In the genomic region with DNA sequence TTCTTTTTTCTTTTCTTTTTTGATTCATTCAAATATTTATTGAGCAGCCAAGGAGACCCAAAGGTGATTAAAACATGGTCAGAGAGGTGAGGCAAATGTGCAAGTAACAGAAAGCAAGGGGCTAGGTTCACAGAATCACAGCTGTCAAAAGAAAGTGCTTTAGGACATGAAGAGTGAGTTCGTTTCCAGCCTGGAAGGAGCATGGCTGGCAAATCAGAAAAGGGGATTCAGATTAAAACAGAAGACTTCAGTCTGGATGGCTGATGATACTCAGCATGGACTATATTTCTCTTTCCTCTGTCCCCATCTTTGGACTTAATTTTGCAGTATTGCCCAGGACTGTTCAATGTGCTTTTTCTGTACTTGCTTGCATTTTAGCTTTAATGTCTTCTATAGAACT, we compare ENCODE assay signal across 18 cellular contexts.
DNase-seq lines count a peak whose midpoint lies in the region; ATAC-seq, FAIRE-seq and TF ChIP-seq lines count a peak whose summit lies in the region.
"Had no signal": no experiment of that assay in that cellular context is flagged by ENCODE, and none has a peak within 500 bp of the region (broad histone marks: within the 10 kb centered on the region; RNA-seq: fewer than 3 reads in every experiment).

No MANE protein-coding gene starts in this region.

- intact Hi-C loops in esophagus muscularis mucosa (cut with DNase I) (no loop called here), pancreas (cut with DNase I) (no loop called here)

- no peak for TF ChIP-seq POLR2A in esophagus muscularis mucosa (IDR thresholded peaks at IDR 0.05; ENCODE audit: low read depth)

- H2AK5ac ChIP-seq in H9 (ENCODE audit: insufficient read length, low read length) (no peak overlapping the region), neuronal stem cell (ENCODE audit: low read depth, low read length) (no peak overlapping the region)

- H3K27ac ChIP-seq in H9 (ENCODE audit: insufficient read length, low read depth, low read length) (no peak overlapping the region), RWPE2 (ENCODE audit: poor library complexity, severe bottlenecking) (peak overlapping the region; percentile 58), esophagus muscularis mucosa (replicated peaks in 1 of 4) (no peak overlapping the region), thoracic aorta (peak overlapping the region; percentile 28 to 30), neuronal stem cell (replicated peaks; ENCODE audit: low read length) (no peak overlapping the region), pancreas (no peak overlapping the region)
- H3K27ac ChIP-seq: BLaER1 had no signal

- no peaks in the 10 kb centered on the region for H4K20me1 ChIP-seq in H9 (ENCODE audit: control insufficient read depth, insufficient read depth, insufficient read length)
- H4K20me1 ChIP-seq: BLaER1 had no signal

- H2BK15ac ChIP-seq in H9 (ENCODE audit: low read depth, low read length) = 0 out of 2 replicates have a peak overlapping the region, but pooled peaks have one; percentile 37
- no peak overlapping the region for H2BK15ac ChIP-seq in neuronal stem cell (ENCODE audit: low read length)

- H3K14ac ChIP-seq in H9 (ENCODE audit: insufficient read depth, low read length) = no peak overlapping the region
- H3K14ac ChIP-seq in neuronal stem cell (ENCODE audit: low read length) = no peak overlapping the region

- H3K18ac ChIP-seq in H9 (ENCODE audit: insufficient read length, low read depth, low read length) (no peak overlapping the region), neuronal stem cell (ENCODE audit: low read length) (no peak overlapping the region)

- H3K4ac ChIP-seq in H9 (ENCODE audit: low read depth, low read length) (no peak overlapping the region), neuronal stem cell (ENCODE audit: low read length) (no peak overlapping the region)

- H2AFZ ChIP-seq in H9 (ENCODE audit: low read length) = no peak overlapping the region
- no peak overlapping the region for H2AFZ ChIP-seq in neuronal stem cell (ENCODE audit: low read length)

- H3K36me3 Mint-ChIP-seq in H9 (ENCODE audit: insufficient read depth in 1 of 3, low read depth in 3 of 3) = peaks cover 0 to 10% (median 3%) of the 10 kb centered on the region in 3 experiments; a peak in 4 of 7 replicates
- H3K36me3 Mint-ChIP-seq: CD14-positive monocyte had no signal

- H3K4me2 ChIP-seq in H9 (ENCODE audit: insufficient read depth, insufficient read length, low read length) (no peak overlapping the region), neuronal stem cell (ENCODE audit: insufficient read depth, low read length, poor library complexity, severe bottlenecking) (no peak overlapping the region)
- H3K4me2 ChIP-seq: BLaER1 had no signal

- H3K23ac ChIP-seq in H9 (ENCODE audit: insufficient read length, low read depth, low read length) (no peak overlapping the region), neuronal stem cell (ENCODE audit: low read depth, low read length, poor library complexity) (no peak overlapping the region)

- H2BK120ac ChIP-seq in H9 (ENCODE audit: low read depth, low read length, poor library complexity, severe bottlenecking) = no peak overlapping the region
- no peak overlapping the region for H2BK120ac ChIP-seq in neuronal stem cell (ENCODE audit: low read depth, low read length)

- H4K8ac ChIP-seq in H9 (replicated peaks; ENCODE audit: insufficient read length, low read depth, low read length) (no peak overlapping the region), neuronal stem cell (ENCODE audit: low read depth, low read length) (no peak overlapping the region)

- no peak overlapping the region for H2BK20ac ChIP-seq in H9 (ENCODE audit: low read depth, low read length, poor library complexity, severe bottlenecking)

- no peaks in the 10 kb centered on the region for H3K23me2 ChIP-seq in H9 (ENCODE audit: insufficient read length, low read depth, low read length, poor library complexity, severe bottlenecking)

- no peak overlapping the region for H4K91ac ChIP-seq in H9 (ENCODE audit: insufficient read length, low read depth, low read length)
- H4K91ac ChIP-seq in neuronal stem cell (ENCODE audit: low read depth, low read length, poor library complexity) = no peak overlapping the region

- H3T11ph ChIP-seq in H9 (ENCODE audit: low read length) = no peak overlapping the region

- H3K36me3 ChIP-seq in RWPE2 (ENCODE audit: low read depth) (no peaks in the 10 kb centered on the region), esophagus muscularis mucosa (no peaks in the 10 kb centered on the region), thoracic aorta (no peaks in the 10 kb centered on the region), neuronal stem cell (replicated peaks in 1 of 2; ENCODE audit: control insufficient read depth in 2 of 2, insufficient read depth in 2 of 2, low read length in 2 of 2) (no peaks in the 10 kb centered on the region), pancreas (no peaks in the 10 kb centered on the region)
- H3K36me3 ChIP-seq: BLaER1 had no signal

- H3K27me3 ChIP-seq in H9 (ENCODE audit: insufficient read depth, low read length) (no peaks in the 10 kb centered on the region), RWPE2 (ENCODE audit: insufficient read depth, poor library complexity, severe bottlenecking) (no peaks in the 10 kb centered on the region), esophagus muscularis mucosa (no peaks in the 10 kb centered on the region), thoracic aorta (replicated peaks; ENCODE audit: insufficient read depth) (no peaks in the 10 kb centered on the region), neuronal stem cell (ENCODE audit: control insufficient read depth in 3 of 3, insufficient read depth in 3 of 3, low read depth in 1 of 3, low read length in 3 of 3) (no peaks in the 10 kb centered on the region), pancreas (no peaks in the 10 kb centered on the region)
- H3K27me3 ChIP-seq: BLaER1 had no signal

- H3K79me1 ChIP-seq in H9 (ENCODE audit: insufficient read depth, low read depth, low read length, poor library complexity, severe bottlenecking) (no peaks in the 10 kb centered on the region), neuronal stem cell (ENCODE audit: low read depth, low read length) (no peaks in the 10 kb centered on the region)

- no peaks in the 10 kb centered on the region for H3K27me3 Mint-ChIP-seq in H9 (ENCODE audit: low read depth)

- no peak for FAIRE-seq in pancreas (lab: Jason Lieb, UNC)
- FAIRE-seq: HTR-8/SVneo had no signal

- DNase-seq in H9 (no peak), RWPE2 (ENCODE audit: low spot score) (no peak), esophagus muscularis mucosa (ENCODE audit: extremely low spot score) (peak; percentile 31), thoracic aorta (ENCODE audit: low spot score) (no peak), neuronal stem cell (ENCODE audit: low spot score) (no peak), pancreas (no peak)
- no peak for DNase-seq in activated CD8-positive, alpha-beta memory T cell treated with anti-CD3 and anti-CD28 coated beads, Interleukin-2, amount 50 U/mL, for 48 hours
- DNase-seq: 8988T, DMS79 treated with DMSO at 0.1 percent for 48 hours, GF-D8, HCEC 1CT, HFFc6, IMR-90 had no signal

- no peaks in the 10 kb centered on the region for H3K9me3 ChIP-seq in H9 (ENCODE audit: control insufficient read depth, low read depth, low read length)
- no peaks in the 10 kb centered on the region for H3K9me3 ChIP-seq in RWPE2 (ENCODE audit: severe bottlenecking)
- no peaks in the 10 kb centered on the region for H3K9me3 ChIP-seq in esophagus muscularis mucosa
- no peaks in the 10 kb centered on the region for H3K9me3 ChIP-seq in thoracic aorta
- no peaks in the 10 kb centered on the region for H3K9me3 ChIP-seq in neuronal stem cell (replicated peaks in 1 of 2; ENCODE audit: control insufficient read depth in 2 of 2, insufficient read depth in 1 of 2, low read depth in 1 of 2, low read length in 2 of 2)
- H3K9me3 ChIP-seq in pancreas = no peaks in the 10 kb centered on the region
- H3K9me3 ChIP-seq: BLaER1 had no signal

- no peak overlapping the region for H3K56ac ChIP-seq in H9 (ENCODE audit: insufficient read length, low read depth, low read length)

- H2BK5ac ChIP-seq in H9 (ENCODE audit: insufficient read length, low read length) = no peak overlapping the region
- H2BK5ac ChIP-seq in neuronal stem cell (ENCODE audit: low read length) = no peak overlapping the region

- H4K5ac ChIP-seq in H9 (ENCODE audit: insufficient read length, low read depth, low read length) = no peak overlapping the region

- peaks cover under 1 to 5% of the 10 kb centered on the region in 2 experiments; a peak in 3 of 4 replicates for H3K4me1 Mint-ChIP-seq in H9
- H3K4me1 Mint-ChIP-seq: CD14-positive monocyte; CD4-positive, alpha-beta memory T cell had no signal

- TF ChIP-seq CTCF in H9 (conservative IDR thresholded peaks at IDR 0.05) (no peak), RWPE2 (IDR thresholded peaks at IDR 0.05; ENCODE audit: poor library complexity, severe bottlenecking) (no peak), esophagus muscularis mucosa (IDR thresholded peaks at IDR 0.05) (no peak), thoracic aorta (IDR thresholded peaks at IDR 0.05) (no peak), pancreas (IDR thresholded peaks at IDR 0.05) (no peak)

- no peak for TF ChIP-seq EP300 in esophagus muscularis mucosa (IDR thresholded peaks at IDR 0.05)

- no peak overlapping the region for H3K4me3 ChIP-seq in RWPE2 (ENCODE audit: severe bottlenecking)
- H3K4me3 ChIP-seq in esophagus muscularis mucosa = no peak overlapping the region
- H3K4me3 ChIP-seq in thoracic aorta = no peak overlapping the region
- H3K4me3 ChIP-seq in neuronal stem cell (ENCODE audit: low read length in 2 of 2) = no peak overlapping the region
- H3K4me3 ChIP-seq in pancreas = no peak overlapping the region
- H3K4me3 ChIP-seq: BLaER1 had no signal

- H3K4me3 Mint-ChIP-seq in H9 = no peak overlapping the region
- H3K4me3 Mint-ChIP-seq: CD14-positive monocyte; CD4-positive, alpha-beta memory T cell; HFFc6 had no signal

- H3K27ac Mint-ChIP-seq in H9 = no peak overlapping the region; a peak in 1 of 7 replicates
- H3K27ac Mint-ChIP-seq: CD14-positive monocyte; CD4-positive, alpha-beta memory T cell; HFFc6 had no signal

- H3K9ac ChIP-seq in H9 (ENCODE audit: extremely low read depth, insufficient read length, low read length) = no peak overlapping the region
- no peak overlapping the region for H3K9ac ChIP-seq in neuronal stem cell (ENCODE audit: low read depth, low read length, poor library complexity)
- H3K9ac ChIP-seq: BLaER1 had no signal

- WGBS in H9 (ENCODE audit: extremely low coverage, insufficient read length, low lambda C conversion rate) = no CpG with 5 or more reads among the region's 1 CpG
- 56% methylated on average over 1 of the region's 1 CpG for WGBS in esophagus muscularis mucosa
- no CpG with 5 or more reads among the region's 1 CpG for WGBS in neuronal stem cell (ENCODE audit: extremely low coverage in 2 of 2, insufficient read length in 2 of 2, insufficient replicate concordance in 1 of 2), 2 donors
- WGBS in pancreas, 2 donors = 44 to 52% methylated on average over 1 of the region's 1 CpG

- no peak overlapping the region for H2BK12ac ChIP-seq in H9 (ENCODE audit: insufficient read length, low read depth, low read length)
- H2BK12ac ChIP-seq in neuronal stem cell (ENCODE audit: low read length) = no peak overlapping the region

- ATAC-seq in RWPE2 (ENCODE audit: low read depth) = no peak
- no peak for ATAC-seq in thoracic aorta (ENCODE audit: insufficient number of reproducible peaks, low FRiP score, low read depth)
- ATAC-seq in pancreas = no peak
- ATAC-seq in HG02970 (IDR thresholded peaks at IDR 0.05; ENCODE audit: low FRiP score, unreplicated experiment) = no peak

- H3K79me2 ChIP-seq in H9 (ENCODE audit: insufficient read depth, low read length) = no peaks in the 10 kb centered on the region

- no peaks in the 10 kb centered on the region; a peak in 1 of 5 replicates for H3K9me3 Mint-ChIP-seq in H9
- H3K9me3 Mint-ChIP-seq: HFFc6 had no signal

- H3K4me1 ChIP-seq in H9 (ENCODE audit: insufficient read depth, low read length) (no peaks in the 10 kb centered on the region), RWPE2 (ENCODE audit: insufficient read depth, poor library complexity, severe bottlenecking) (peaks cover 10% of the 10 kb centered on the region), esophagus muscularis mucosa (peaks cover 7 to 12% (median 11%) of the 10 kb centered on the region in 4 donors), thoracic aorta (ENCODE audit: control insufficient read depth in 1 of 2, low read depth in 2 of 2) (peaks cover 17 to 27% of the 10 kb centered on the region in 2 donors), neuronal stem cell (ENCODE audit: control insufficient read depth in 2 of 2, insufficient read depth in 1 of 2, low read depth in 1 of 2, low read length in 2 of 2) (no peaks in the 10 kb centered on the region), pancreas (no peaks in the 10 kb centered on the region)

Comparison
In these comparisons a context has a peak if more than half of its experiments do, and no peak if none do; other contexts are left out.
1. H3K27ac ChIP-seq: peak in RWPE2 (single experiment) and thoracic aorta (2 of 2); none in H9 (single experiment), esophagus muscularis mucosa (0 of 4), neuronal stem cell (single experiment) and pancreas (0 of 4).